In the genomic region with DNA sequence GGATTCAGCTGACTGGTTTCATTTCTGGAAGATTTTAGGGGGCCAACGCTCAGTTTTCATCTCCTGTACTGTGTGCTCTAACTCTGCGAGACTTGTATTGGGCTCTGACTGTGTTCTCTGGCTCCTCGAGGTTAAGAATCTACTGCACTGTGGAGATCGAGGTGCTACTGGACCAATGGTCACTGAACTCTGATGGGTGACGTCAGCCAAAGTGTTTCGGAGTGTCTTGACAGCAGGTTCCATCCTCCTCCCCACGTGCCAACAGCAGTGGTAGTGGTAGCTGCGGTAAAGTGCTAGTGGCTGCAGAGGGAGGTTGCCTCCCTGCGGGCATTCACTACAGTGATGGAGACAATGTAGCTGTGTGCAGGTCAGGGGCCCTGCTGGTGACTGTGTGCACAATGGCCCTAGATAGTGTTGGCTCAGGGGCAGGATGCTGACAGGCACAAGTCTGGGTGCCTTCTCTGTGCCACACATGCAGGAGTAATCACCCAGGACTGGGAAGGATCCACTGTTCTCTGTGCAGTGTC, we compare ENCODE assay signal across 23 cellular contexts.
"Had no signal": no experiment of that assay in that cellular context is flagged by ENCODE, and none has a peak within 500 bp of the region (broad histone marks: within the 10 kb centered on the region; RNA-seq: fewer than 3 reads in every experiment).

No MANE protein-coding gene starts in this region.

- H3K27ac ChIP-seq: coronary artery, dorsolateral prefrontal cortex, esophagus muscularis mucosa, gastrocnemius medialis, heart right ventricle, left lung, lower lobe of right lung had no signal

- H3K4me3 ChIP-seq: coronary artery, dorsolateral prefrontal cortex, esophagus muscularis mucosa, gastrocnemius medialis, heart right ventricle, left lung, lower lobe of right lung had no signal

- FAIRE-seq: colon, endothelial cell of umbilical vein, islet of Langerhans, keratinocyte had no signal

- H3K36me3 ChIP-seq: esophagus muscularis mucosa, gastrocnemius medialis, heart right ventricle, left lung, lower lobe of right lung had no signal

- DNase-seq: dermis blood vessel endothelial cell; dorsolateral prefrontal cortex; effector CD4-positive, alpha-beta T cell; effector memory CD4-positive, alpha-beta T cell; foreskin fibroblast; foreskin melanocyte; gastrocnemius medialis; glutamatergic neuron; head of caudate nucleus; heart right ventricle; hippocampal formation; left cardiac atrium; left lung; left ventricle myocardium superior; lower lobe of right lung; mesendoderm; midbrain had no signal

- H3K9me3 ChIP-seq: gastrocnemius medialis, lower lobe of right lung had no signal

- H3K4me1 ChIP-seq: esophagus muscularis mucosa, gastrocnemius medialis, heart right ventricle, left lung, lower lobe of right lung had no signal

- ATAC-seq: gastrocnemius medialis, heart right ventricle, left cardiac atrium, left lung, left ventricle myocardium superior had no signal

- H3K27me3 ChIP-seq: dorsolateral prefrontal cortex, esophagus muscularis mucosa, gastrocnemius medialis, heart right ventricle, left lung had no signal
